1 cellular context compared by ENCODE assay signal in genomic region chr10:36116751-36117150, GRCh38.
TF ChIP-seq lines count a peak whose summit lies in the region.

No MANE protein-coding gene starts in this region.

TF ChIP-seq in GM23338, 12 proteins besides CTCF, POLR2A, EP300 and RAD21 (continued from another document):
- TF ChIP-seq ZNF462 (CRISPR knock-in tag; IDR thresholded peaks at IDR 0.05) (no peak), STAT1 (IDR thresholded peaks at IDR 0.05; ENCODE audit: unreplicated experiment) (no peak), NANOG (IDR thresholded peaks at IDR 0.05; ENCODE audit: borderline replicate concordance) (no peak)
- TF ChIP-seq, protein P1, sequence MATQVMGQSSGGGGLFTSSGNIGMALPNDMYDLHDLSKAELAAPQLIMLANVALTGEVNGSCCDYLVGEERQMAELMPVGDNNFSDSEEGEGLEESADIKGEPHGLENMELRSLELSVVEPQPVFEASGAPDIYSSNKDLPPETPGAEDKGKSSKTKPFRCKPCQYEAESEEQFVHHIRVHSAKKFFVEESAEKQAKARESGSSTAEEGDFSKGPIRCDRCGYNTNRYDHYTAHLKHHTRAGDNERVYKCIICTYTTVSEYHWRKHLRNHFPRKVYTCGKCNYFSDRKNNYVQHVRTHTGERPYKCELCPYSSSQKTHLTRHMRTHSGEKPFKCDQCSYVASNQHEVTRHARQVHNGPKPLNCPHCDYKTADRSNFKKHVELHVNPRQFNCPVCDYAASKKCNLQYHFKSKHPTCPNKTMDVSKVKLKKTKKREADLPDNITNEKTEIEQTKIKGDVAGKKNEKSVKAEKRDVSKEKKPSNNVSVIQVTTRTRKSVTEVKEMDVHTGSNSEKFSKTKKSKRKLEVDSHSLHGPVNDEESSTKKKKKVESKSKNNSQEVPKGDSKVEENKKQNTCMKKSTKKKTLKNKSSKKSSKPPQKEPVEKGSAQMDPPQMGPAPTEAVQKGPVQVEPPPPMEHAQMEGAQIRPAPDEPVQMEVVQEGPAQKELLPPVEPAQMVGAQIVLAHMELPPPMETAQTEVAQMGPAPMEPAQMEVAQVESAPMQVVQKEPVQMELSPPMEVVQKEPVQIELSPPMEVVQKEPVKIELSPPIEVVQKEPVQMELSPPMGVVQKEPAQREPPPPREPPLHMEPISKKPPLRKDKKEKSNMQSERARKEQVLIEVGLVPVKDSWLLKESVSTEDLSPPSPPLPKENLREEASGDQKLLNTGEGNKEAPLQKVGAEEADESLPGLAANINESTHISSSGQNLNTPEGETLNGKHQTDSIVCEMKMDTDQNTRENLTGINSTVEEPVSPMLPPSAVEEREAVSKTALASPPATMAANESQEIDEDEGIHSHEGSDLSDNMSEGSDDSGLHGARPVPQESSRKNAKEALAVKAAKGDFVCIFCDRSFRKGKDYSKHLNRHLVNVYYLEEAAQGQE (IDR thresholded peaks at IDR 0.05; ENCODE audit: unreplicated experiment), result no peak
